In the genomic region with DNA sequence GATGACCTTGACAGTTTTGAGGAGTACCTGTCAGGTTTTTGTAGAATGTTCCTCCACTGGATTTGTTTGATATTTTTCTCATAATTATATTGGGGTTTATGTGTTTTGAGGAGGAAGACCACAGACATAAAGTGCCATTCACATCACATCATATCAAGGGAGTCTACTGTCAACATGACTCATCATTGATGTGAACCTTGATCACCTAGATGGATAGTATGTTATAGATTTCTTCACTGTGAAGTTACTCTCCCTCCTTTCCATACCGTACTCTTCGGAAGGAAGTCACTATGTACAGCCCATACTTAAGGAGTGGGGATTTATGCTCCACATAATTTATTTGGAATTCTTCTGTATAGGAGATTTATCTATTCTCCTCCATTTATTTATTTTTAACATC, we compare ENCODE assay signal across 28 cellular contexts. TPM values are rescaled to one million over a fixed set of nuclear protein-coding genes. Genes with fewer than 3 reads are reported as not detected.
DNase-seq lines count a peak whose midpoint lies in the region; ATAC-seq and TF ChIP-seq lines count a peak whose summit lies in the region.
"Had no signal": no experiment of that assay in that cellular context is flagged by ENCODE, and none has a peak within 500 bp of the region (broad histone marks: within the 10 kb centered on the region; RNA-seq: fewer than 3 reads in every experiment).

No MANE protein-coding gene starts in this region.

- CTCF ChIA-PET in mammary epithelial cell (lab: Charles Lee; ENCODE audit: low non-redundant PET) = no interaction called here

- H3K27me3 ChIP-seq in mammary epithelial cell (ENCODE audit: insufficient read depth, low read length) = no peaks in the 10 kb centered on the region
- H3K27me3 ChIP-seq: BE2C, BLaER1 had no signal

- H3K4me1 Mint-ChIP-seq in immature natural killer cell = no peaks in the 10 kb centered on the region
- H3K4me1 Mint-ChIP-seq: CD14-positive monocyte; CD4-positive, alpha-beta memory T cell; CD4-positive, CD25-positive, alpha-beta regulatory T cell; CD8-positive, alpha-beta memory T cell had no signal

- H3K9me3 Mint-ChIP-seq in immature natural killer cell = peaks cover 12 to 25% (median 20%) of the 10 kb centered on the region in 6 donors

- intact Hi-C loops in mucosa of descending colon (cut with DNase I, micrococcal nuclease) = no loop called here
- intact Hi-C loops in mammary epithelial cell (cut with micrococcal nuclease) = no loop called here

- no peaks in the 10 kb centered on the region for H3K79me2 ChIP-seq in mammary epithelial cell (ENCODE audit: insufficient read depth, low read length)

- no peak overlapping the region for H3K4me3 ChIP-seq in mucosa of descending colon
- H3K4me3 ChIP-seq in mammary epithelial cell (replicated peaks in 1 of 3; ENCODE audit: insufficient read depth in 1 of 3, low read depth in 2 of 3, low read length in 3 of 3) = no peak overlapping the region
- H3K4me3 ChIP-seq: BLaER1, GM12878 had no signal

- no peaks in the 10 kb centered on the region for H4K20me1 ChIP-seq in mammary epithelial cell (ENCODE audit: insufficient read depth, low read length)
- H4K20me1 ChIP-seq: BLaER1 had no signal

- peaks cover 5 to 11% (median 6%) of the 10 kb centered on the region in 3 donors for H3K27me3 Mint-ChIP-seq in immature natural killer cell (ENCODE audit: low read depth in 3 of 3)

- peak; percentile 8 for DNase-seq in kidney tubule cell (ENCODE audit: low spot score)
- DNase-seq in mucosa of descending colon = no peak
- no peak for DNase-seq in NCI-H226
- no peak for DNase-seq in immature natural killer cell
- no peak for DNase-seq in mammary epithelial cell
- DNase-seq: 8988T; ACHN; BE2C; C1 segment of cervical spinal cord; CD4-positive, alpha-beta memory T cell; CD4-positive, CD25-positive, alpha-beta regulatory T cell; CD8-positive, alpha-beta memory T cell; COR-L47; DMS 273 treated with DMSO at 0.1 percent for 48 hours; DMS153; DMS53; DMS79; DND-41; EL; GDM1 had no signal

- H3K9ac ChIP-seq in mammary epithelial cell (ENCODE audit: insufficient read depth, low read length) = no peak overlapping the region
- H3K9ac ChIP-seq: BLaER1 had no signal

- 100% methylated on average over 2 of the region's 2 CpGs for WGBS in mammary epithelial cell (ENCODE audit: low coverage, missing lambda C conversion rate)

- no peak overlapping the region for H3K4me2 ChIP-seq in mammary epithelial cell (ENCODE audit: insufficient read depth, low read depth, low read length)
- H3K4me2 ChIP-seq: BLaER1 had no signal

- peaks cover 7% of the 10 kb centered on the region for H3K4me1 ChIP-seq in mucosa of descending colon (ENCODE audit: low read depth)
- no peaks in the 10 kb centered on the region for H3K4me1 ChIP-seq in mammary epithelial cell (ENCODE audit: insufficient read depth, low read length)
- H3K4me1 ChIP-seq: BE2C, BLaER1 had no signal

- ATAC-seq in mucosa of descending colon = peak; percentile 73
- ATAC-seq: GM12878 had no signal

- H3K27ac ChIP-seq in VCaP = peak overlapping the region; percentile 71
- no peak overlapping the region for H3K27ac ChIP-seq in mammary epithelial cell (ENCODE audit: insufficient read depth, low read depth, low read length)
- H3K27ac ChIP-seq: BLaER1 had no signal

- no peaks in the 10 kb centered on the region for H3K36me3 ChIP-seq in mucosa of descending colon (ENCODE audit: low read depth)
- H3K36me3 ChIP-seq in mammary epithelial cell (ENCODE audit: insufficient read depth, low read length) = no peaks in the 10 kb centered on the region
- H3K36me3 ChIP-seq: BE2C, BLaER1 had no signal

- BruUV-seq in mammary epithelial cell (replicated peaks; lab: Mats Ljungman, UMichigan) = no TSS peak

- H2AFZ ChIP-seq in mammary epithelial cell (ENCODE audit: low read depth, low read length) = no peak overlapping the region

- H3K36me3 Mint-ChIP-seq in immature natural killer cell = peaks cover 3 to 9% (median 8%) of the 10 kb centered on the region in 3 donors
- H3K36me3 Mint-ChIP-seq: CD14-positive monocyte; CD4-positive, CD25-positive, alpha-beta regulatory T cell had no signal

- in situ Hi-C loops in mammary epithelial cell (cut with MboI; ENCODE audit: low sequenced_read_pairs in 2 of 2) = no loop called here

- dilution Hi-C loops in mammary epithelial cell (cut with HindIII; ENCODE audit: low sequenced_read_pairs) = no loop called here

- H3K9me3 ChIP-seq in mucosa of descending colon (peaks cover 22% of the 10 kb centered on the region), mammary epithelial cell (replicated peaks; ENCODE audit: insufficient read depth, low read length) (peaks cover 13% of the 10 kb centered on the region)
- H3K9me3 ChIP-seq: BE2C had no signal

- H3K27ac Mint-ChIP-seq in immature natural killer cell = no peak overlapping the region
- H3K27ac Mint-ChIP-seq: CD14-positive monocyte; CD4-positive, alpha-beta memory T cell; CD4-positive, CD25-positive, alpha-beta regulatory T cell; CD8-positive, alpha-beta memory T cell had no signal

- no peak for TF ChIP-seq CTCF in VCaP (conservative IDR thresholded peaks at IDR 0.05)
- no peak for TF ChIP-seq CTCF in mucosa of descending colon (IDR thresholded peaks at IDR 0.05)
- no peak for TF ChIP-seq CTCF in mammary epithelial cell (conservative IDR thresholded peaks at IDR 0.05 in 1 of 2, IDR thresholded peaks at IDR 0.05 in 1 of 2; ENCODE audit: extremely low read depth in 1 of 2, insufficient read depth in 1 of 2, low read depth in 1 of 2, low read length in 2 of 2)

- no peak overlapping the region for H3K4me3 Mint-ChIP-seq in immature natural killer cell
- H3K4me3 Mint-ChIP-seq: CD14-positive monocyte; CD4-positive, alpha-beta memory T cell; CD4-positive, CD25-positive, alpha-beta regulatory T cell; CD8-positive, alpha-beta memory T cell had no signal

RNA-seq across cellular contexts. Expression of a gene that starts 23.2 kb away (rescaled TPM):
- total RNA-seq in mucosa of descending colon (not detected), mammary epithelial cell (not detected)
- polyA plus RNA-seq in immature natural killer cell (not detected), mammary epithelial cell (not detected)
- polyA minus RNA-seq in mammary epithelial cell = not detected
- total RNA-seq: A673; CD4-positive, alpha-beta memory T cell; CD4-positive, CD25-positive, alpha-beta regulatory T cell; CD8-positive, alpha-beta memory T cell; Daoy; G401; GM12878 had no signal
- polyA plus RNA-seq: AG04450; CD14-positive monocyte; CD4-positive, alpha-beta memory T cell; CD4-positive, CD25-positive, alpha-beta regulatory T cell; CD8-positive, alpha-beta memory T cell; GM12878 had no signal
